ENCODE assay signal across 8 cellular contexts in the genomic region with DNA sequence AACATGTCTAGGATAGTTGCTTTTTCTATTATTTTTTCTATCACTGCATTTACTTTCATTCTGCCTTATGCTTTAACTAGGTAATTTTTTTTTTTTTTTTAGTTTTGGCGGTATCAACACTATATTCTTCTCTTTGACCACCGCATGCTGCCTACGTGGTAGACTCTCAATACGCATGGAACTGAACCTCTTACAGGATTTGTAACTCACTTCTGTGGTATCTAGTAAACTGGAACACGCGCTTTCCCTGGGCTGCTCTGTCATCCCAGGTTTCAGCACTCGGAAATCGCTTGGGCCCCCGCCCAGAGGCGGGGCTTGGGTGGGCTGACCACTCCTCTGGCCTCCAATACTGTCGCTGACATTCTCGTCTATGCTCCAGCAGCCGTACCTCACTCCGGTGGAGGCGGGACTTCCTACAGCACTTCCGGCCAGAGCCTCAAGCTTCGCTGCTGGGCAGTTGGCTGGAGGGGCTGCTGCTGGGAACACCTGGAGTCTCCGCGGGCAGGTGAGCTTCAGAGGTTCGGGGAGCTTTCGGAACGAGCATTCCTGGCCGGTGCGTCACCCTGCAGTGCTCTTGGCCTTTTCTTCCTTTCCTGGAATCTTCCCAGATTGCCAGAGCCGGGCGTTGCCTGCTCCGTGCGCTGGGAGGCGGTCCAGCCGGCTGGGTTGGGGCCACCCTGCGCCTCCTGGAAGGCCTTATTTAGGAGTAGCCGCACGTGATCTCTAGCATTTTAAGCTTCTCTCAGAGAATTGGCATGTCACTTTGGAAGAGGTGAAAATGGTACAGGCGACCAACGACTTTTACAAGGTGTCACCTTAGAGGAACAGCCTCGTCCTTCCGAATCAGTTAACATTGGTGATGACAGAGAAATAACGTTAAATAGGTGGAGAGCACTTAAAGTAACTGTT. TPM values are rescaled to one million over a fixed set of nuclear protein-coding genes. Genes with fewer than 3 reads are reported as not detected.
A peak's percentile ranks its signal among the peaks of the same experiment; 100 is the strongest.
DNase-seq lines count a peak whose midpoint lies in the region; ATAC-seq and TF ChIP-seq lines count a peak whose summit lies in the region.

A gene with protein sequence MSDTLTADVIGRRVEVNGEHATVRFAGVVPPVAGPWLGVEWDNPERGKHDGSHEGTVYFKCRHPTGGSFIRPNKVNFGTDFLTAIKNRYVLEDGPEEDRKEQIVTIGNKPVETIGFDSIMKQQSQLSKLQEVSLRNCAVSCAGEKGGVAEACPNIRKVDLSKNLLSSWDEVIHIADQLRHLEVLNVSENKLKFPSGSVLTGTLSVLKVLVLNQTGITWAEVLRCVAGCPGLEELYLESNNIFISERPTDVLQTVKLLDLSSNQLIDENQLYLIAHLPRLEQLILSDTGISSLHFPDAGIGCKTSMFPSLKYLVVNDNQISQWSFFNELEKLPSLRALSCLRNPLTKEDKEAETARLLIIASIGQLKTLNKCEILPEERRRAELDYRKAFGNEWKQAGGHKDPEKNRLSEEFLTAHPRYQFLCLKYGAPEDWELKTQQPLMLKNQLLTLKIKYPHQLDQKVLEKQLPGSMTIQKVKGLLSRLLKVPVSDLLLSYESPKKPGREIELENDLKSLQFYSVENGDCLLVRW (plus strand): TSS at position 428 of the 909 bp plus-strand sequence. CDS start 12,623 bp downstream, outside the sequence.

- peak; percentile 39 to 69 for TF ChIP-seq POLR2A in Peyer's patch (IDR thresholded peaks at IDR 0.05)

- WGBS in esophagus, 2 donors: 1% methylated on average over 37 to 38 of the region's 38 CpGs

- H3K27me3 ChIP-seq in Peyer's patch (no peaks in the 10 kb centered on the region), esophagus (ENCODE audit: control insufficient read depth in 1 of 2, insufficient read depth in 2 of 2, low read length in 2 of 2) (no peaks in the 10 kb centered on the region), mucosa of stomach (ENCODE audit: control insufficient read depth, insufficient read depth, low read length) (no peaks in the 10 kb centered on the region)

- peak within 1 kb of the TSS; percentile 63 to 86 (median 79) for H3K27ac ChIP-seq in Peyer's patch
- peak within 1 kb of the TSS; percentile 95 to 98 for H3K27ac ChIP-seq in esophagus (ENCODE audit: low read depth in 2 of 2, low read length in 1 of 2)

- H3K9me3 ChIP-seq in Peyer's patch (no peaks in the 10 kb centered on the region), esophagus (ENCODE audit: control insufficient read depth in 2 of 2, insufficient read depth in 1 of 2, low read depth in 1 of 2, low read length in 1 of 2) (no peaks in the 10 kb centered on the region), mucosa of stomach (ENCODE audit: control insufficient read depth, low read length) (no peaks in the 10 kb centered on the region)

- H3K4me3 ChIP-seq in Peyer's patch: peak within 1 kb of the TSS; percentile 58 to 80 (median 64)
- H3K4me3 ChIP-seq in esophagus (ENCODE audit: low read depth in 1 of 2, low read length in 2 of 2): peak within 1 kb of the TSS; percentile 77 to 92
- peak within 1 kb of the TSS; percentile 51 for H3K4me3 ChIP-seq in mucosa of stomach (ENCODE audit: low read length)

- peak within 1 kb of the TSS; percentile 70 for H3K9ac ChIP-seq in mucosa of stomach (ENCODE audit: low read length)

- peak in 3 of 6 experiments; percentile 28 to 32 (median 32) for TF ChIP-seq CTCF in Peyer's patch (IDR thresholded peaks at IDR 0.05)

- peak; percentile 99 for DNase-seq in DMS53 (lab: John Stamatoyannopoulos, UW)
- peak; percentile 98 for DNase-seq in KBM-7
- DNase-seq in Peyer's patch: peak; percentile 91 to 98 (median 97)
- DNase-seq in activated T-cell treated with anti-CD3 and anti-CD28 coated beads, Interleukin-2, amount 50 U/mL, for 48 hours: peak; percentile 93 to 94
- DNase-seq in stimulated activated CD8-positive, alpha-beta memory T cell treated with anti-CD3 and anti-CD28 coated beads, Interleukin-7, amount 100 ng/mL, for 1 hour (ENCODE audit: low read depth in 2 of 2): peak; percentile 64 to 66

- in situ Hi-C loops in KBM-7 (cut with MboI; ENCODE audit: low pct_unique_long_range_greater_than_20kb, low sequenced_read_pairs): no loop called here

- H3K4me1 ChIP-seq in Peyer's patch: peaks cover 0 to 13% (median 0%) of the 10 kb centered on the region in 4 donors
- no peaks in the 10 kb centered on the region for H3K4me1 ChIP-seq in esophagus (ENCODE audit: control insufficient read depth in 2 of 2, insufficient read depth in 2 of 2, low read length in 1 of 2)
- H3K4me1 ChIP-seq in mucosa of stomach (ENCODE audit: control insufficient read depth, insufficient read depth, low read length): no peaks in the 10 kb centered on the region

- H3K36me3 ChIP-seq in Peyer's patch (no peaks in the 10 kb centered on the region), esophagus (ENCODE audit: control insufficient read depth in 2 of 2, insufficient read depth in 2 of 2, low read length in 1 of 2) (no peaks in the 10 kb centered on the region), mucosa of stomach (ENCODE audit: control insufficient read depth, insufficient read depth, low read length) (no peaks in the 10 kb centered on the region)

- ATAC-seq in GM21717 (IDR thresholded peaks at IDR 0.05; ENCODE audit: unreplicated experiment): peak; percentile 100

RNA-seq across cellular contexts. Expression of the gene that starts here (rescaled TPM):
- total RNA-seq in Peyer's patch: 10 to 100 TPM; 17.6 to 58.6 (median 36.4) TPM
- polyA plus RNA-seq in esophagus: 10 to 100 TPM; 14.4 to 25.9 TPM

Comparison
In these comparisons a context has a peak if more than half of its experiments do, and no peak if none do; other contexts are left out.
1. Peak in every context shown above with its lines: DNase-seq, ATAC-seq, H3K4me3 ChIP-seq and H3K27ac ChIP-seq.